Comparison of ENCODE assay signal across 15 cellular contexts in the genomic region with DNA sequence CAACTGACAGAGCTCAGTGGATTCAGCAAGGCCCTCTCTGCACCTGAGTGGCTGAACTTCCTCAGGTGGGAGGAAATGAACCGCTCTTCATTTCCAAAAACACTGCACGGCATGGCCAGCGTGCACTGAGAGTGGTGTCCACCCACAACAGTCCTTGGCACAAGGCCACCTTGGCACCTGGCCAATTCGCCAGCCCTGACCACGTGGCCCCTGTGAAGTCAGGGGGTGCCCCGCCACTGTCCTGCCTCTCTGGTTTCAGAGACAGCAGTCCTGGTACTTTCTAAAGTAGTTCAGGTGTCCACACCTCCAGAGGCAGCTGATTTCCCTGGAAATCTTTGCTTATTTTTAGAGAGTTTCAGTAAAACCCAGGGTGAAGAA.
A peak's percentile ranks its signal among the peaks of the same experiment; 100 is the strongest.
DNase-seq lines count a peak whose midpoint lies in the region; ATAC-seq and TF ChIP-seq lines count a peak whose summit lies in the region.
"Had no signal": no experiment of that assay in that cellular context is flagged by ENCODE, and none has a peak within 500 bp of the region (broad histone marks: within the 10 kb centered on the region; RNA-seq: fewer than 3 reads in every experiment).

No MANE protein-coding gene starts in this region.

- POLR2A ChIA-PET in naive thymus-derived CD4-positive, alpha-beta T cell (lab: Charles Lee), result no interaction called here

- DNase-seq in Right ventricle myocardium inferior (ENCODE audit: missing footprints) (no peak), right atrium auricular region (ENCODE audit: low spot score) (no peak), cerebellum (ENCODE audit: low spot score) (peak; percentile 44), left lobe of liver (ENCODE audit: low spot score) (peak; percentile 63), foreskin fibroblast (no peak)
- DNase-seq in naive thymus-derived CD4-positive, alpha-beta T cell, result no peak
- DNase-seq: activated T-cell treated with anti-CD3 and anti-CD28 coated beads, Interleukin-2, amount 50 U/mL, for 4 hours; HCEC 1CT; NCI-H345; PC-3; T-helper 17 cell had no signal

- H3K4me1 ChIP-seq in right atrium auricular region, result peaks cover 0 to 6% of the 10 kb centered on the region in 2 donors
- no peaks in the 10 kb centered on the region for H3K4me1 ChIP-seq in naive thymus-derived CD4-positive, alpha-beta T cell (ENCODE audit: control insufficient read depth in 2 of 2, insufficient read depth in 2 of 2, low read length in 2 of 2)

- no peaks in the 10 kb centered on the region for H3K36me3 Mint-ChIP-seq in naive thymus-derived CD4-positive, alpha-beta T cell
- H3K36me3 Mint-ChIP-seq: memory B cell had no signal

- H3K4me1 Mint-ChIP-seq in naive thymus-derived CD4-positive, alpha-beta T cell, result peaks cover 0 to 1% (median 0%) of the 10 kb centered on the region in 7 donors
- H3K4me1 Mint-ChIP-seq: memory B cell, T-helper 17 cell had no signal

- H3K36me3 ChIP-seq in right atrium auricular region, result no peaks in the 10 kb centered on the region
- H3K36me3 ChIP-seq in naive thymus-derived CD4-positive, alpha-beta T cell (ENCODE audit: control insufficient read depth in 2 of 3, insufficient read depth in 3 of 3, low read length in 3 of 3), result no peaks in the 10 kb centered on the region

- ATAC-seq in Right ventricle myocardium inferior (peak; percentile 43), left lobe of liver (peak; percentile 56), HG03280 (IDR thresholded peaks at IDR 0.05; ENCODE audit: unreplicated experiment) (no peak), GM19395 (IDR thresholded peaks at IDR 0.05; ENCODE audit: unreplicated experiment) (no peak)
- ATAC-seq in naive thymus-derived CD4-positive, alpha-beta T cell, result no peak
- ATAC-seq: activated T-cell treated with anti-CD3 and anti-CD28 coated beads, Interleukin-2, amount 50 U/mL, for 4 hours; PC-3; T-helper 17 cell had no signal

- no peaks in the 10 kb centered on the region for H3K27me3 ChIP-seq in right atrium auricular region
- no peaks in the 10 kb centered on the region for H3K27me3 ChIP-seq in naive thymus-derived CD4-positive, alpha-beta T cell (ENCODE audit: control insufficient read depth in 2 of 2, insufficient read depth in 2 of 2, low read length in 2 of 2)
- H3K27me3 ChIP-seq: hepatocyte had no signal

- TF ChIP-seq CTCF in right atrium auricular region (IDR thresholded peaks at IDR 0.05), result no peak
- TF ChIP-seq CTCF in foreskin fibroblast (IDR thresholded peaks at IDR 0.05; ENCODE audit: low read depth, low read length), result no peak

- H3K9me3 Mint-ChIP-seq in naive thymus-derived CD4-positive, alpha-beta T cell, result peaks cover 0 to 8% (median 4%) of the 10 kb centered on the region in 11 donors
- H3K9me3 Mint-ChIP-seq: memory B cell had no signal

- intact Hi-C loops in Right ventricle myocardium inferior (cut with DNase I), result no loop called here
- intact Hi-C loops in naive thymus-derived CD4-positive, alpha-beta T cell (cut with micrococcal nuclease), result no loop called here

- H3K9me3 ChIP-seq in right atrium auricular region, result no peaks in the 10 kb centered on the region
- no peaks in the 10 kb centered on the region for H3K9me3 ChIP-seq in naive thymus-derived CD4-positive, alpha-beta T cell (ENCODE audit: control insufficient read depth in 2 of 3, low read length in 3 of 3)

- no peak overlapping the region for H3K27ac Mint-ChIP-seq in naive thymus-derived CD4-positive, alpha-beta T cell
- H3K27ac Mint-ChIP-seq: memory B cell, T-helper 17 cell had no signal

- H3K4me3 Mint-ChIP-seq in naive thymus-derived CD4-positive, alpha-beta T cell, result no peak overlapping the region
- H3K4me3 Mint-ChIP-seq: activated T-cell treated with anti-CD3 and anti-CD28 coated beads, Interleukin-2, amount 50 U/mL, for 4 hours; memory B cell; T-helper 17 cell had no signal

- CTCF ChIA-PET in naive thymus-derived CD4-positive, alpha-beta T cell (lab: Charles Lee), result no interaction called here

- peaks cover 0 to 11% (median 7%) of the 10 kb centered on the region in 5 donors for H3K27me3 Mint-ChIP-seq in naive thymus-derived CD4-positive, alpha-beta T cell
- H3K27me3 Mint-ChIP-seq: memory B cell had no signal

- H3K4me3 ChIP-seq in right atrium auricular region (no peak overlapping the region), foreskin fibroblast (ENCODE audit: low read depth in 1 of 2, low read length in 2 of 2) (no peak overlapping the region)
- no peak overlapping the region for H3K4me3 ChIP-seq in naive thymus-derived CD4-positive, alpha-beta T cell (ENCODE audit: low read length)
- H3K4me3 ChIP-seq: hepatocyte had no signal

- no peak overlapping the region for H3K27ac ChIP-seq in right atrium auricular region
- no peak overlapping the region for H3K27ac ChIP-seq in naive thymus-derived CD4-positive, alpha-beta T cell (ENCODE audit: low read depth, low read length)
- H3K27ac ChIP-seq: hepatocyte had no signal

Comparison
In these comparisons a context has a peak if more than half of its experiments do, and no peak if none do; other contexts are left out.
1. ATAC-seq: peak in Right ventricle myocardium inferior (single experiment) and left lobe of liver (single experiment); none in HG03280 (single experiment), naive thymus-derived CD4-positive, alpha-beta T cell (single experiment) and GM19395 (single experiment).
2. DNase-seq: peak in cerebellum (single experiment) and left lobe of liver (single experiment); none in Right ventricle myocardium inferior (single experiment), right atrium auricular region (single experiment), naive thymus-derived CD4-positive, alpha-beta T cell (0 of 9) and foreskin fibroblast (0 of 2).